In genomic region chr10:125155101-125155500, GRCh38 we compare ENCODE assay signal across 12 cellular contexts. TPM values are rescaled to one million over a fixed set of nuclear protein-coding genes. Genes with fewer than 3 reads are reported as not detected.
DNase-seq lines count a peak whose midpoint lies in the region; ATAC-seq, FAIRE-seq and TF ChIP-seq lines count a peak whose summit lies in the region.
"Had no signal": no experiment of that assay in that cellular context is flagged by ENCODE, and none has a peak within 500 bp of the region (broad histone marks: within the 10 kb centered on the region; RNA-seq: fewer than 3 reads in every experiment).

No MANE protein-coding gene starts in this region.

- H3K27me3 Mint-ChIP-seq in natural killer cell treated with Interleukin-12 subunit alpha and Interleukin-12 subunit beta and Interleukin-15 and Interleukin-18, amount 100 ng/mL, for 72 hours: no peaks in the 10 kb centered on the region

- POLR2A ChIA-PET in A549 (lab: Yijun Ruan, JAX): no interaction called here

- H3K27me3 ChIP-seq in NT2/D1 (ENCODE audit: insufficient read depth, insufficient read length) (no peaks in the 10 kb centered on the region), esophagus squamous epithelium (no peaks in the 10 kb centered on the region)
- H3K27me3 ChIP-seq: BE2C had no signal

- no peak for FAIRE-seq in A549 (lab: Jason Lieb, UNC)

- H3K9me3 Mint-ChIP-seq in natural killer cell treated with Interleukin-12 subunit alpha and Interleukin-12 subunit beta and Interleukin-15 and Interleukin-18, amount 100 ng/mL, for 72 hours: no peaks in the 10 kb centered on the region
- H3K9me3 Mint-ChIP-seq: central memory CD8-positive, alpha-beta T cell; stimulated activated naive CD8-positive, alpha-beta T cell treated with anti-CD3 and anti-CD28 coated beads, Interleukin-15, Interleukin-2, amounts not matched to agents 100 ng/mL and 50 ng/mL, for 24 hours had no signal

- H3K27ac ChIP-seq in A549 (peak overlapping the region; percentile 18 to 52; a peak in 3 of 6 replicates), esophagus squamous epithelium (peak overlapping the region; percentile 35 to 99 (median 77))
- H3K27ac ChIP-seq: parathyroid adenoma had no signal

- CTCF ChIA-PET in A549 (lab: Yijun Ruan, JAX): interaction anchor here (0.7 to 0.8 kb wide), 2 partner anchors 47 to 71 kb away, joined by 3 to 5 read pairs; no protein-coding TSS in a partner anchor

- H3K27ac Mint-ChIP-seq in natural killer cell treated with Interleukin-12 subunit alpha and Interleukin-12 subunit beta and Interleukin-15 and Interleukin-18, amount 100 ng/mL, for 72 hours: peak overlapping the region; percentile 51 to 94
- H3K27ac Mint-ChIP-seq: stimulated activated naive CD8-positive, alpha-beta T cell treated with anti-CD3 and anti-CD28 coated beads, Interleukin-15, Interleukin-2, amounts not matched to agents 100 ng/mL and 50 ng/mL, for 24 hours had no signal

- H3K4me3 Mint-ChIP-seq in natural killer cell treated with Interleukin-12 subunit alpha and Interleukin-12 subunit beta and Interleukin-15 and Interleukin-18, amount 100 ng/mL, for 72 hours: peak overlapping the region; percentile 41
- H3K4me3 Mint-ChIP-seq: central memory CD8-positive, alpha-beta T cell; stimulated activated naive CD8-positive, alpha-beta T cell treated with anti-CD3 and anti-CD28 coated beads, Interleukin-15, Interleukin-2, amounts not matched to agents 100 ng/mL and 50 ng/mL, for 24 hours had no signal

- H3K9me3 ChIP-seq in A549: no peaks in the 10 kb centered on the region
- H3K9me3 ChIP-seq in NT2/D1 (ENCODE audit: insufficient read depth, low read length): no peaks in the 10 kb centered on the region
- no peaks in the 10 kb centered on the region for H3K9me3 ChIP-seq in esophagus squamous epithelium
- H3K9me3 ChIP-seq: BE2C had no signal

- H3K36me3 ChIP-seq in NT2/D1 (ENCODE audit: insufficient read depth, insufficient read length, low read length) (peaks cover 16% of the 10 kb centered on the region), esophagus squamous epithelium (peaks cover 0 to 7% (median 0%) of the 10 kb centered on the region in 3 donors)

- intact Hi-C loops in esophagus squamous epithelium (cut with DNase I): loop anchor here (10.0 kb wide), 1 partner anchor 90 kb away; no protein-coding TSS in a partner anchor

- peak overlapping the region; percentile 87 for H3K4me2 ChIP-seq in A549

- no peak for DNase-seq in A549 (ENCODE audit: low read depth in 1 of 2, low spot score in 1 of 2)
- DNase-seq in NT2/D1 (ENCODE audit: low read depth, low spot score): no peak
- DNase-seq in esophagus squamous epithelium (lab: John Stamatoyannopoulos, UW): no peak
- no peak for DNase-seq in natural killer cell treated with Interleukin-12 subunit alpha and Interleukin-12 subunit beta and Interleukin-15 and Interleukin-18, amount 100 ng/mL, for 72 hours (ENCODE audit: low spot score)
- no peak for DNase-seq in DMS114 treated with DMSO at 0.1 percent for 48 hours (lab: John Stamatoyannopoulos, UW; ENCODE audit: unreplicated experiment)
- no peak for DNase-seq in OCI-M1 (lab: John Stamatoyannopoulos, UW)
- no peak for DNase-seq in activated gamma-delta T cell treated with Interleukin-2 at 50 U/mL for 16 hours
- DNase-seq: BE2C had no signal

- peaks cover 65 to 67% of the 10 kb centered on the region in 2 donors for H3K4me1 Mint-ChIP-seq in natural killer cell treated with Interleukin-12 subunit alpha and Interleukin-12 subunit beta and Interleukin-15 and Interleukin-18, amount 100 ng/mL, for 72 hours (ENCODE audit: low read depth in 2 of 2)

- ATAC-seq in A549 (no peak), HG02973 (IDR thresholded peaks at IDR 0.05; ENCODE audit: unreplicated experiment) (no peak)
- no peak for ATAC-seq in natural killer cell treated with Interleukin-12 subunit alpha and Interleukin-12 subunit beta and Interleukin-15 and Interleukin-18, amount 100 ng/mL, for 72 hours

- TF ChIP-seq EP300 in A549 (IDR thresholded peaks at IDR 0.05): no peak

- H3K4me3 ChIP-seq in A549: no peak overlapping the region
- H3K4me3 ChIP-seq in NT2/D1 (ENCODE audit: insufficient read length, low read depth): peak overlapping the region; percentile 9
- H3K4me3 ChIP-seq in esophagus squamous epithelium: peak overlapping the region in 2 of 4 donors; percentile 4 to 7

- H3K4me1 ChIP-seq in A549 (peaks cover 55% of the 10 kb centered on the region), NT2/D1 (ENCODE audit: insufficient read depth, insufficient read length) (peaks cover 25% of the 10 kb centered on the region), esophagus squamous epithelium (peaks cover 40 to 85% (median 64%) of the 10 kb centered on the region in 3 donors)
- H3K4me1 ChIP-seq: parathyroid adenoma had no signal

- no peaks in the 10 kb centered on the region for H3K36me3 Mint-ChIP-seq in natural killer cell treated with Interleukin-12 subunit alpha and Interleukin-12 subunit beta and Interleukin-15 and Interleukin-18, amount 100 ng/mL, for 72 hours

- H3K9ac ChIP-seq in NT2/D1 (ENCODE audit: insufficient read length, low read depth): peak overlapping the region; percentile 50
- H3K9ac ChIP-seq: parathyroid adenoma had no signal

- TF ChIP-seq POLR2A in A549 (IDR thresholded peaks at IDR 0.05; ENCODE audit: low read length): no peak
- TF ChIP-seq POLR2A in esophagus squamous epithelium (IDR thresholded peaks at IDR 0.05): no peak

- TF ChIP-seq RAD21 in A549 (conservative IDR thresholded peaks at IDR 0.05 in 1 of 2, IDR thresholded peaks at IDR 0.05 in 1 of 2): no peak

- WGBS in A549 (ENCODE audit: missing lambda C conversion rate): 66% methylated on average over 8 of the region's 8 CpGs
- 49 to 51% methylated on average over 8 of the region's 8 CpGs for WGBS in esophagus squamous epithelium, 2 donors

- TF ChIP-seq CTCF in A549 (IDR thresholded peaks at IDR 0.05) (no peak), esophagus squamous epithelium (IDR thresholded peaks at IDR 0.05) (no peak)

TF ChIP-seq in A549, 52 proteins besides CTCF, POLR2A, EP300 and RAD21:
- TF ChIP-seq, protein P1, sequence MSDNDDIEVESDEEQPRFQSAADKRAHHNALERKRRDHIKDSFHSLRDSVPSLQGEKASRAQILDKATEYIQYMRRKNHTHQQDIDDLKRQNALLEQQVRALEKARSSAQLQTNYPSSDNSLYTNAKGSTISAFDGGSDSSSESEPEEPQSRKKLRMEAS (IDR thresholded peaks at IDR 0.05): no peak
- TF ChIP-seq FOSB (CRISPR knock-in tag; IDR thresholded peaks at IDR 0.05) (no peak), MAFK (IDR thresholded peaks at IDR 0.05; ENCODE audit: partially characterized antibody) (no peak), EHMT2 (IDR thresholded peaks at IDR 0.05; ENCODE audit: low read depth) (no peak), USF2 (IDR thresholded peaks at IDR 0.05) (no peak), CEBPB (IDR thresholded peaks at IDR 0.05) (no peak), RNF2 (IDR thresholded peaks at IDR 0.05; ENCODE audit: borderline replicate concordance, low read depth) (no peak), CHD4 (IDR thresholded peaks at IDR 0.05; ENCODE audit: borderline replicate concordance) (no peak), CHD2 (IDR thresholded peaks at IDR 0.05; ENCODE audit: low read length, partially characterized antibody) (no peak), ZC3H11A (IDR thresholded peaks at IDR 0.05) (no peak), FOXS1 (CRISPR knock-in tag; IDR thresholded peaks at IDR 0.05) (no peak), NFE2L2 (conservative IDR thresholded peaks at IDR 0.05; ENCODE audit: low read length) (no peak), KDM5A (IDR thresholded peaks at IDR 0.05) (no peak), HOXA7 (CRISPR knock-in tag; IDR thresholded peaks at IDR 0.05) (no peak), KDM1A (IDR thresholded peaks at IDR 0.05; ENCODE audit: low read depth) (no peak), RFX5 (IDR thresholded peaks at IDR 0.05) (no peak), SMC3 (IDR thresholded peaks at IDR 0.05) (no peak), MAZ (IDR thresholded peaks at IDR 0.05; ENCODE audit: borderline replicate concordance, low read depth, low read length) (no peak), HOXB5 (CRISPR knock-in tag; IDR thresholded peaks at IDR 0.05) (no peak)
- TF ChIP-seq, protein P2, sequence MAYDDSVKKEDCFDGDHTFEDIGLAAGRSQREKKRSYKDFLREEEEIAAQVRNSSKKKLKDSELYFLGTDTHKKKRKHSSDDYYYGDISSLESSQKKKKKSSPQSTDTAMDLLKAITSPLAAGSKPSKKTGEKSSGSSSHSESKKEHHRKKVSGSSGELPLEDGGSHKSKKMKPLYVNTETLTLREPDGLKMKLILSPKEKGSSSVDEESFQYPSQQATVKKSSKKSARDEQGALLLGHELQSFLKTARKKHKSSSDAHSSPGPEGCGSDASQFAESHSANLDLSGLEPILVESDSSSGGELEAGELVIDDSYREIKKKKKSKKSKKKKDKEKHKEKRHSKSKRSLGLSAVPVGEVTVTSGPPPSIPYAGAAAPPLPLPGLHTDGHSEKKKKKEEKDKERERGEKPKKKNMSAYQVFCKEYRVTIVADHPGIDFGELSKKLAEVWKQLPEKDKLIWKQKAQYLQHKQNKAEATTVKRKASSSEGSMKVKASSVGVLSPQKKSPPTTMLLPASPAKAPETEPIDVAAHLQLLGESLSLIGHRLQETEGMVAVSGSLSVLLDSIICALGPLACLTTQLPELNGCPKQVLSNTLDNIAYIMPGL (CRISPR knock-in tag; IDR thresholded peaks at IDR 0.05; ENCODE audit: borderline replicate concordance): no peak

RNA-seq across cellular contexts. Expression of gene CTBP2, which starts 5.3 kb away (rescaled TPM):
- polyA plus RNA-seq in A549 (2011; rRNA removed) (77.2 and 78.9 TPM in 2 replicates), A549 (2017; fragmentation: RNase III; extraction: RNeasy Plus Mini Kit Qiagen cat#74134 plus additional on column Dnase treatment) (74.9 to 82.4 TPM (median 77.0 TPM) in 3 replicates)
- 117 and 122 TPM in 2 replicates for polyA plus RNA-seq in A549 (2012; cell fraction: cytosol; rRNA removed)
- polyA plus RNA-seq in A549 (2012; cell fraction: nucleus; rRNA removed): 161 and 190 TPM in 2 replicates
- 146 and 154 TPM in 2 replicates for polyA minus RNA-seq in A549 (2011; rRNA and poly(A)+ RNA removed)
- total RNA-seq in esophagus squamous epithelium: 10 to 100 TPM; 41.8 to 55.9 (median 47.1) TPM
- 10 to 100 TPM; 61.3 to 76.4 TPM for total RNA-seq in natural killer cell treated with Interleukin-12 subunit alpha and Interleukin-12 subunit beta and Interleukin-15 and Interleukin-18, amount 100 ng/mL, for 72 hours
